Comparison of ENCODE assay signal across 5 cellular contexts in genomic region chr9:96633579-96633978, GRCh38. TPM values are rescaled to one million over a fixed set of nuclear protein-coding genes. Genes with fewer than 3 reads are reported as not detected.
DNase-seq lines count a peak whose midpoint lies in the region; ATAC-seq, FAIRE-seq and TF ChIP-seq lines count a peak whose summit lies in the region.
"Not testable (repeated sequence)": the region's sequence is repeated elsewhere in the genome, so short reads cannot be mapped to it uniquely, and the experiment has no call there.

No MANE protein-coding gene starts in this region.

- not testable (repeated sequence) for H3K79me2 ChIP-seq in K562 (ENCODE audit: control insufficient read depth, insufficient read depth, low read length); H1 (ENCODE audit: control insufficient read depth in 1 of 2, insufficient read depth in 2 of 2, low read length in 2 of 2)

- not testable (repeated sequence) for H3K27ac ChIP-seq in K562 (ENCODE audit: extremely low read depth, low read depth, low read length); H1 (ENCODE audit: low read depth, low read length); esophagus muscularis mucosa (replicated peaks in 1 of 4)

- not testable (repeated sequence) for H3K4me3 Mint-ChIP-seq in WTC11

- H3K9me3 ChIP-seq in K562 (replicated peaks; ENCODE audit: control insufficient read depth, insufficient read depth, low read depth, low read length); H1 (ENCODE audit: insufficient read depth in 2 of 2, low read depth in 1 of 2, low read length in 1 of 2); esophagus muscularis mucosa: not testable (repeated sequence)

- WGBS in K562 (ENCODE audit: insufficient coverage, low coverage, missing lambda C conversion rate): 21% methylated on average over 8 of the region's 8 CpGs
- 93% methylated on average over 8 of the region's 8 CpGs; no CpG with 5 or more reads in 1 of the 2 experiments for WGBS in H1 (ENCODE audit: extremely low coverage in 1 of 2, insufficient coverage in 1 of 2, insufficient read length in 1 of 2, insufficient replicate concordance in 2 of 2, low coverage in 1 of 2, low lambda C conversion rate in 2 of 2, missing lambda C conversion rate in 1 of 2), 2 experiments
- WGBS in esophagus muscularis mucosa: 87% methylated on average over 8 of the region's 8 CpGs

- not testable (repeated sequence) for H3K18ac ChIP-seq in H1 (ENCODE audit: extremely low read depth, low read length)

- not testable (repeated sequence) for H3K4me2 ChIP-seq in K562 (ENCODE audit: insufficient read depth, low read length); H1 (ENCODE audit: insufficient read depth in 1 of 2, low read depth in 2 of 2, low read length in 2 of 2)

- CTCF ChIA-PET in WTC11 (lab: Charles Lee); K562 (lab: Yijun Ruan, JAX; ENCODE audit: low intra/inter-chr PET ratio): not testable (repeated sequence)
- CTCF ChIA-PET in H1 (lab: Charles Lee; ENCODE audit: partially characterized antibody): interaction anchor here (0.8 kb wide), 1 partner anchor 17 kb away, joined by 3 read pairs; no protein-coding TSS in a partner anchor

- not testable (repeated sequence) for H3K27ac Mint-ChIP-seq in WTC11

- H3K4me1 ChIP-seq in K562 (replicated peaks in 1 of 2; ENCODE audit: control insufficient read depth in 2 of 2, insufficient read depth in 2 of 2, low read length in 2 of 2); H1 (replicated peaks in 1 of 4; ENCODE audit: control insufficient read depth in 3 of 4, insufficient read depth in 4 of 4, low read length in 3 of 4); esophagus muscularis mucosa: not testable (repeated sequence)

- H3K9ac ChIP-seq in K562 (ENCODE audit: insufficient read depth in 1 of 2, low read depth in 2 of 2, low read length in 2 of 2); H1 (replicated peaks in 1 of 4; ENCODE audit: extremely low read depth in 1 of 4, low read depth in 3 of 4, low read length in 3 of 4): not testable (repeated sequence)

- H4K5ac ChIP-seq in H1 (ENCODE audit: insufficient read length, low read depth, low read length): not testable (repeated sequence)

- not testable (repeated sequence) for H2BK5ac ChIP-seq in H1 (ENCODE audit: low read depth, low read length)

- H3K56ac ChIP-seq in H1 (replicated peaks; ENCODE audit: insufficient read length, low read depth, low read length): not testable (repeated sequence)

- H3K9me1 ChIP-seq in K562 (ENCODE audit: control insufficient read depth, insufficient read depth, low read length): not testable (repeated sequence)

- H3K23me2 ChIP-seq in H1 (ENCODE audit: low read depth, low read length): not testable (repeated sequence)

- POLR2A ChIA-PET in WTC11 (lab: Charles Lee): not testable (repeated sequence)
- POLR2A ChIA-PET in K562 (lab: Yijun Ruan, JAX): interaction anchor here (0.6 to 1.0 kb wide), 2 partner anchors 18 to 22 kb away, joined by 3 to 4 read pairs; no protein-coding TSS in a partner anchor
- POLR2A ChIA-PET in H1 (lab: Charles Lee; ENCODE audit: partially characterized antibody): interaction anchor here (0.5 kb wide), 1 partner anchor 42 kb away, joined by 3 read pairs; no protein-coding TSS in a partner anchor

- TF ChIP-seq EP300 in K562 (IDR thresholded peaks at IDR 0.05; ENCODE audit: low read length); H1 (IDR thresholded peaks at IDR 0.05; ENCODE audit: borderline replicate concordance in 1 of 2, low read depth in 2 of 2, low read length in 2 of 2); esophagus muscularis mucosa (IDR thresholded peaks at IDR 0.05): not testable (repeated sequence)

- DNase-seq in ELF-1 (ENCODE audit: low read depth, low spot score) (peak; percentile 20), esophagus muscularis mucosa (ENCODE audit: extremely low spot score) (peak; percentile 78)
- not testable (repeated sequence) for DNase-seq in WTC11 (ENCODE audit: low spot score); K562 (ENCODE audit: extremely low read depth in 1 of 4, low spot score in 3 of 4); H1 (ENCODE audit: low read depth in 1 of 2, low spot score in 2 of 2)

- H3K23ac ChIP-seq in H1 (ENCODE audit: insufficient read length): not testable (repeated sequence)

- not testable (repeated sequence) for H3K14ac ChIP-seq in H1 (ENCODE audit: insufficient read length)

- not testable (repeated sequence) for ATAC-seq in WTC11, K562

- not testable (repeated sequence) for H2AK5ac ChIP-seq in H1 (ENCODE audit: low read depth, low read length)

- BruUV-seq in K562 (replicated peaks; lab: Mats Ljungman, UMichigan): not testable (repeated sequence)

- not testable (repeated sequence) for H2BK120ac ChIP-seq in H1 (replicated peaks; ENCODE audit: low read depth, low read length)

- H3K4ac ChIP-seq in H1 (replicated peaks; ENCODE audit: insufficient read length, low read depth, low read length): not testable (repeated sequence)

- H3K27me3 Mint-ChIP-seq in WTC11 (ENCODE audit: low read depth): not testable (repeated sequence)

- TF ChIP-seq RAD21 in K562 (CRISPR knock-in tag; conservative IDR thresholded peaks at IDR 0.05 in 1 of 2, IDR thresholded peaks at IDR 0.05 in 1 of 2); H1 (IDR thresholded peaks at IDR 0.05 in 1 of 2, conservative IDR thresholded peaks at IDR 0.05 in 1 of 2; ENCODE audit: low read depth in 2 of 2, low read length in 2 of 2): not testable (repeated sequence)

- H3K27me3 ChIP-seq in K562 (ENCODE audit: control insufficient read depth in 2 of 2, insufficient read depth in 2 of 2, low read length in 2 of 2) (peaks cover 12 to 14% of the 10 kb centered on the region in 2 experiments), esophagus muscularis mucosa (peaks cover 0 to 18% (median 0%) of the 10 kb centered on the region in 4 donors)
- not testable (repeated sequence) for H3K27me3 ChIP-seq in H1 (replicated peaks in 1 of 4; ENCODE audit: control insufficient read depth in 3 of 4, extremely low read depth in 1 of 4, insufficient read depth in 3 of 4, low read length in 3 of 4)

- FAIRE-seq in K562 (lab: Jason Lieb, UNC); H1 (lab: Jason Lieb, UNC): not testable (repeated sequence)

- H3K4me3 ChIP-seq in K562; H1 (ENCODE audit: extremely low read depth in 1 of 4, insufficient read depth in 2 of 4, low read depth in 3 of 4, low read length in 4 of 4); esophagus muscularis mucosa: not testable (repeated sequence)

- 0 out of 2 replicates have a peak overlapping the region, but pooled peaks have one; percentile 46 for H2BK15ac ChIP-seq in H1 (ENCODE audit: low read length)

- intact Hi-C loops in K562 (cut with micrococcal nuclease); esophagus muscularis mucosa (cut with DNase I): not testable (repeated sequence)

- not testable (repeated sequence) for H2BK20ac ChIP-seq in H1 (ENCODE audit: low read length)

- H4K8ac ChIP-seq in H1 (ENCODE audit: extremely low read depth, insufficient read depth, low read length): not testable (repeated sequence)

- not testable (repeated sequence) for TF ChIP-seq POLR2A in K562 (conservative IDR thresholded peaks at IDR 0.05); H1 (IDR thresholded peaks at IDR 0.05; ENCODE audit: control extremely low read depth in 1 of 2, low read depth in 2 of 2, low read length in 2 of 2); esophagus muscularis mucosa (IDR thresholded peaks at IDR 0.05; ENCODE audit: low read depth)

- H3K79me1 ChIP-seq in H1 (ENCODE audit: low read depth, low read length): not testable (repeated sequence)

- TF ChIP-seq CTCF in WTC11 (IDR thresholded peaks at IDR 0.05); K562 (IDR thresholded peaks at IDR 0.05 in 2 of 3, conservative IDR thresholded peaks at IDR 0.05 in 1 of 3; ENCODE audit: insufficient read depth in 2 of 3, low read depth in 1 of 3, low read length in 3 of 3); H1 (IDR thresholded peaks at IDR 0.05; ENCODE audit: control extremely low read depth in 1 of 3, insufficient read depth in 1 of 3, low read depth in 1 of 3, low read length in 3 of 3); esophagus muscularis mucosa (IDR thresholded peaks at IDR 0.05): not testable (repeated sequence)

- not testable (repeated sequence) for H4K91ac ChIP-seq in H1 (replicated peaks; ENCODE audit: insufficient read length, low read length)

- not testable (repeated sequence) for H2BK12ac ChIP-seq in H1 (ENCODE audit: low read depth, low read length)

- not testable (repeated sequence) for H2AFZ ChIP-seq in K562 (ENCODE audit: low read depth, low read length); H1 (ENCODE audit: low read length)

- H3K36me3 Mint-ChIP-seq in WTC11: not testable (repeated sequence)

- in situ Hi-C loops in K562 (cut with MboI): not testable (repeated sequence)

- H4K20me1 ChIP-seq in K562 (replicated peaks; ENCODE audit: control insufficient read depth, insufficient read depth, low read length); H1 (replicated peaks in 1 of 2; ENCODE audit: control insufficient read depth in 1 of 2, insufficient read depth in 2 of 2, low read length in 2 of 2): not testable (repeated sequence)

- H3K36me3 ChIP-seq in K562 (ENCODE audit: control insufficient read depth, insufficient read depth, low read length); H1 (ENCODE audit: control insufficient read depth in 2 of 4, insufficient read depth in 4 of 4, low read length in 3 of 4); esophagus muscularis mucosa: not testable (repeated sequence)

- H3K4me1 Mint-ChIP-seq in WTC11: not testable (repeated sequence)

- not testable (repeated sequence) for H3K9me3 Mint-ChIP-seq in WTC11

RNA-seq across cellular contexts. Expression of gene CDC14B, which starts 13.9 kb away (rescaled TPM):
- 57.1 to 61.7 TPM (median 58.5 TPM) in 3 replicates for total RNA-seq in WTC11 (2021)
- total RNA-seq in K562 (2011; cell fraction: chromatin; rRNA removed; ENCODE audit: low replicate concordance): 7.4 and 20.5 TPM in 2 replicates
- 3.8 and 4.8 TPM in 2 replicates for total RNA-seq in K562 (2011; cell fraction: nucleolus; rRNA removed)
- 7.4 and 9.8 TPM in 2 replicates for total RNA-seq in K562 (2011; cell fraction: nucleoplasm; rRNA removed)
- 2.2 and 2.4 TPM in 2 replicates for total RNA-seq in K562 (2014; rRNA removed)
- 6.0 and 6.4 TPM in 2 replicates for total RNA-seq in K562 (2014; rRNA removed; fragmentation: Illumina TruSeq; extraction: Trizol)
- 3.3 and 3.4 TPM in 2 replicates for total RNA-seq in K562 (2015; rRNA removed; fragmentation: Illumina TruSeq; extraction: Trizol)
- total RNA-seq in K562 (2021): 5.8 and 6.4 TPM in 2 replicates
- 4.3 and 4.5 TPM in 2 replicates for polyA plus RNA-seq in K562 (2011; rRNA removed)
- polyA plus RNA-seq in K562 (2011; cell fraction: cytosol; rRNA removed): 1.8 and 2.9 TPM in 2 replicates
- 6.7 and 6.8 TPM in 2 replicates for polyA plus RNA-seq in K562 (2011; cell fraction: nucleus; rRNA removed)
- polyA plus RNA-seq in K562 (2012): 4.0 and 6.7 TPM in 2 replicates
- 4.7 and 5.6 TPM in 2 replicates for polyA plus RNA-seq in K562 (2014; fragmentation: Illumina TruSeq; extraction: Trizol)
- 1 to 10 TPM; 1.4 to 1.5 TPM for polyA plus RNA-seq in K562 (2014; fragmentation: Nextera tagmentation; extraction: Ambion mirVana)
- 3.8 and 5.2 TPM in 2 replicates for polyA plus RNA-seq in K562 (2014; rRNA removed)
- 11.5 and 12.4 TPM in 2 replicates for polyA minus RNA-seq in K562 (2011; rRNA and poly(A)+ RNA removed)
- polyA minus RNA-seq in K562 (2011; cell fraction: cytosol; rRNA and poly(A)+ RNA removed): 3.5 and 4.5 TPM in 2 replicates
- polyA minus RNA-seq in K562 (2011; cell fraction: nucleus; rRNA and poly(A)+ RNA removed): 4.2 and 4.4 TPM in 2 replicates
- total RNA-seq in H1 (2021; fragmentation: NEBNext Ultra II Directional; extraction: Animal tissue kit (Norgen Biotek cat#: 25700)): 43.7 and 44.6 TPM in 2 replicates
- polyA plus RNA-seq in H1 (2011; rRNA removed): 12.7 and 17.2 TPM in 2 replicates
- 16.5 TPM for polyA plus RNA-seq in H1 (2011; cell fraction: cytosol; rRNA removed)
- 23.6 TPM for polyA plus RNA-seq in H1 (2011; cell fraction: nucleus; rRNA removed)
- polyA plus RNA-seq in H1 (2012, experiment 1 of 2): 20.9 to 29.1 TPM (median 22.0 TPM) in 4 replicates
- polyA plus RNA-seq in H1 (2012, experiment 2 of 2): 3.3 TPM
- 26.4 TPM for polyA plus RNA-seq in H1 (2013, experiment 1 of 2)
- polyA plus RNA-seq in H1 (2013, experiment 2 of 2): 26.0 TPM
- polyA minus RNA-seq in H1 (2011; rRNA and poly(A)+ RNA removed): 45.3 and 63.8 TPM in 2 replicates
- 20.8 TPM for polyA minus RNA-seq in H1 (2011; cell fraction: cytosol; rRNA and poly(A)+ RNA removed)
- polyA minus RNA-seq in H1 (2011; cell fraction: nucleus; rRNA and poly(A)+ RNA removed): 73.7 TPM
- 10 to 100 TPM; 22.0 to 39.7 (median 27.0) TPM for total RNA-seq in esophagus muscularis mucosa

RNA-seq across cellular contexts. Expression of gene PRXL2C, which starts 21.5 kb away (rescaled TPM):
- 5.5 to 7.5 TPM (median 6.5 TPM) in 3 replicates for total RNA-seq in WTC11 (2021)
- 3.6 and 4.6 TPM in 2 replicates for total RNA-seq in K562 (2011; cell fraction: chromatin; rRNA removed; ENCODE audit: low replicate concordance)
- 3.3 and 4.3 TPM in 2 replicates for total RNA-seq in K562 (2011; cell fraction: nucleolus; rRNA removed)
- 4.8 and 7.6 TPM in 2 replicates for total RNA-seq in K562 (2011; cell fraction: nucleoplasm; rRNA removed)
- total RNA-seq in K562 (2014; rRNA removed): 10.6 and 12.0 TPM in 2 replicates
- total RNA-seq in K562 (2014; rRNA removed; fragmentation: Illumina TruSeq; extraction: Trizol): 14.6 and 14.7 TPM in 2 replicates
- 14.1 and 15.3 TPM in 2 replicates for total RNA-seq in K562 (2015; rRNA removed; fragmentation: Illumina TruSeq; extraction: Trizol)
- 13.4 and 15.2 TPM in 2 replicates for total RNA-seq in K562 (2021)
- polyA plus RNA-seq in K562 (2011; rRNA removed): 9.9 and 13.6 TPM in 2 replicates
- polyA plus RNA-seq in K562 (2011; cell fraction: cytosol; rRNA removed): 4.1 and 5.5 TPM in 2 replicates
- 2.7 and 3.9 TPM in 2 replicates for polyA plus RNA-seq in K562 (2011; cell fraction: nucleus; rRNA removed)
- polyA plus RNA-seq in K562 (2012): 5.9 and 8.8 TPM in 2 replicates
- polyA plus RNA-seq in K562 (2014; fragmentation: Illumina TruSeq; extraction: Trizol): 9.0 and 9.3 TPM in 2 replicates
- 1 to 10 TPM; 3.6 to 3.7 TPM for polyA plus RNA-seq in K562 (2014; fragmentation: Nextera tagmentation; extraction: Ambion mirVana)
- 8.1 and 8.9 TPM in 2 replicates for polyA plus RNA-seq in K562 (2014; rRNA removed)
- polyA minus RNA-seq in K562 (2011; rRNA and poly(A)+ RNA removed): 6.2 and 7.3 TPM in 2 replicates
- 5.8 and 5.9 TPM in 2 replicates for polyA minus RNA-seq in K562 (2011; cell fraction: cytosol; rRNA and poly(A)+ RNA removed)
- 3.3 and 3.5 TPM in 2 replicates for polyA minus RNA-seq in K562 (2011; cell fraction: nucleus; rRNA and poly(A)+ RNA removed)
- 7.3 and 8.3 TPM in 2 replicates for total RNA-seq in H1 (2021; fragmentation: NEBNext Ultra II Directional; extraction: Animal tissue kit (Norgen Biotek cat#: 25700))
- polyA plus RNA-seq in H1 (2011; rRNA removed): 1.8 and 2.8 TPM in 2 replicates
- 2.3 TPM for polyA plus RNA-seq in H1 (2011; cell fraction: cytosol; rRNA removed)
- 1.5 TPM for polyA plus RNA-seq in H1 (2011; cell fraction: nucleus; rRNA removed)
- 3.0 to 4.1 TPM (median 3.4 TPM) in 4 replicates for polyA plus RNA-seq in H1 (2012, experiment 1 of 2)
- 2.4 TPM for polyA plus RNA-seq in H1 (2012, experiment 2 of 2)
- 5.0 TPM for polyA plus RNA-seq in H1 (2013, experiment 1 of 2)
- 5.6 TPM for polyA plus RNA-seq in H1 (2013, experiment 2 of 2)
- 1.9 and 2.5 TPM in 2 replicates for polyA minus RNA-seq in H1 (2011; rRNA and poly(A)+ RNA removed)
- 4.1 TPM for polyA minus RNA-seq in H1 (2011; cell fraction: cytosol; rRNA and poly(A)+ RNA removed)
- polyA minus RNA-seq in H1 (2011; cell fraction: nucleus; rRNA and poly(A)+ RNA removed): 2.9 TPM
- 10 to 100 TPM; 20.3 to 33.3 (median 26.3) TPM for total RNA-seq in esophagus muscularis mucosa
